Comparison of ENCODE assay signal across 34 cellular contexts in genomic region chr17:36945160-36945559, GRCh38. TPM values are rescaled to one million over a fixed set of nuclear protein-coding genes. Genes with fewer than 3 reads are reported as not detected.
"Had no signal": no experiment of that assay in that cellular context is flagged by ENCODE, and none has a peak within 500 bp of the region (broad histone marks: within the 10 kb centered on the region; RNA-seq: fewer than 3 reads in every experiment).

No MANE protein-coding gene starts in this region.

- H3K9ac ChIP-seq: KMS-11 had no signal

- H3K36me3 ChIP-seq: brain microvascular endothelial cell had no signal

- H3K27ac ChIP-seq: brain microvascular endothelial cell, KMS-11, PC-9, RWPE1 had no signal

- H2AFZ ChIP-seq: PC-9 had no signal

- ATAC-seq: activated CD8-positive, alpha-beta memory T cell treated with anti-CD3 and anti-CD28 coated beads, Interleukin-2, amount 10 ng/mL, durations not matched to agents 7 days and 5 days; activated naive CD8-positive, alpha-beta T cell treated with anti-CD3 and anti-CD28 coated beads, Interleukin-2, amount 50 U/mL, for 24 hours; Right ventricle myocardium inferior had no signal

- H3K27ac Mint-ChIP-seq: activated CD4-positive, alpha-beta memory T cell treated with anti-CD3 and anti-CD28 coated beads, Interleukin-2, amount 10 ng/mL, durations not matched to agents 7 days and 5 days; activated CD8-positive, alpha-beta memory T cell treated with anti-CD3 and anti-CD28 coated beads, Interleukin-2, amount 10 ng/mL, durations not matched to agents 7 days and 5 days; activated naive CD4-positive, alpha-beta T cell treated with anti-CD3 and anti-CD28 coated beads, Interleukin-2, amount 10 ng/mL, durations not matched to agents 7 days and 5 days; activated naive CD8-positive, alpha-beta T cell; activated naive CD8-positive, alpha-beta T cell treated with anti-CD3 and anti-CD28 coated beads, Interleukin-2, amount 50 U/mL, for 24 hours; T-helper 2 cell treated with Interferon-gamma antibody and Interleukin-4, amounts not matched to agents 5 μg/mL and 100 μg/mL, for 36 hours had no signal

- H3K4me2 ChIP-seq: KMS-11, PC-9 had no signal

- H3K4me3 ChIP-seq: PC-9 had no signal

- H3K4me3 Mint-ChIP-seq: activated CD4-positive, alpha-beta memory T cell treated with anti-CD3 and anti-CD28 coated beads, Interleukin-2, amount 10 ng/mL, durations not matched to agents 7 days and 5 days; activated CD8-positive, alpha-beta memory T cell treated with anti-CD3 and anti-CD28 coated beads, Interleukin-2, amount 10 ng/mL, durations not matched to agents 7 days and 5 days; activated naive CD4-positive, alpha-beta T cell treated with anti-CD3 and anti-CD28 coated beads, Interleukin-2, amount 10 ng/mL, durations not matched to agents 7 days and 5 days; activated naive CD8-positive, alpha-beta T cell; activated naive CD8-positive, alpha-beta T cell treated with anti-CD3 and anti-CD28 coated beads, Interleukin-2, amount 50 U/mL, for 24 hours; T-helper 2 cell treated with Interferon-gamma antibody and Interleukin-4, amounts not matched to agents 5 μg/mL and 100 μg/mL, for 36 hours had no signal

- FAIRE-seq: RCC 7860, TTC549 had no signal

- H3K9me3 Mint-ChIP-seq: activated CD4-positive, alpha-beta memory T cell treated with anti-CD3 and anti-CD28 coated beads, Interleukin-2, amount 10 ng/mL, durations not matched to agents 7 days and 5 days; activated naive CD4-positive, alpha-beta T cell treated with anti-CD3 and anti-CD28 coated beads, Interleukin-2, amount 10 ng/mL, durations not matched to agents 7 days and 5 days; activated naive CD8-positive, alpha-beta T cell treated with anti-CD3 and anti-CD28 coated beads, Interleukin-2, amount 50 U/mL, for 24 hours; T-helper 2 cell treated with Interferon-gamma antibody and Interleukin-4, amounts not matched to agents 5 μg/mL and 100 μg/mL, for 36 hours had no signal

- DNase-seq: activated CD4-positive, alpha-beta memory T cell treated with anti-CD3 and anti-CD28 coated beads, Interleukin-2, amount 10 ng/mL, durations not matched to agents 7 days and 5 days; activated CD4-positive, alpha-beta T cell treated with anti-CD3 and anti-CD28 coated beads for 1 hour; activated CD4-positive, alpha-beta T cell treated with anti-CD3 and anti-CD28 coated beads for 48 hours; activated CD4-positive, CD25-positive, alpha-beta regulatory T cell; activated CD8-positive, alpha-beta memory T cell treated with anti-CD3 and anti-CD28 coated beads for 24 hours; activated CD8-positive, alpha-beta memory T cell treated with anti-CD3 and anti-CD28 coated beads, Interleukin-2, amount 10 ng/mL, durations not matched to agents 7 days and 5 days; activated effector memory CD4-positive, alpha-beta T cell treated with Interleukin-2 at 50 U/mL for 16 hours; activated naive CD4-positive, alpha-beta T cell treated with anti-CD3 and anti-CD28 coated beads, Interleukin-2, amount 10 ng/mL, durations not matched to agents 7 days and 5 days; activated naive CD8-positive, alpha-beta T cell treated with anti-CD3 and anti-CD28 coated beads, Interleukin-2, amount 50 U/mL, for 24 hours; activated T-cell treated with anti-CD3 and anti-CD28 coated beads, Interleukin-2, amount 50 U/mL, for 48 hours; anterior cingulate cortex; brain microvascular endothelial cell; central memory CD4-positive, alpha-beta T cell; NCI-H1092 treated with DMSO at 0.1 percent for 48 hours; NCI-H1417; NCI-H1694; NCI-H1930; NCI-H2081 treated with DMSO at 0.1 percent for 48 hours; NCI-H226; NCI-H446 treated with DMSO at 0.1 percent for 48 hours; NCI-H524; PC-9; SIG-M5; SW 1271 had no signal

RNA-seq across cellular contexts. Expression of gene LHX1, which starts 7.9 kb away (rescaled TPM):
- total RNA-seq: chondrocyte, LHCN-M2, OCI-LY7, Right ventricle myocardium inferior had no signal
